17 cellular contexts compared by ENCODE assay signal in the genomic region with DNA sequence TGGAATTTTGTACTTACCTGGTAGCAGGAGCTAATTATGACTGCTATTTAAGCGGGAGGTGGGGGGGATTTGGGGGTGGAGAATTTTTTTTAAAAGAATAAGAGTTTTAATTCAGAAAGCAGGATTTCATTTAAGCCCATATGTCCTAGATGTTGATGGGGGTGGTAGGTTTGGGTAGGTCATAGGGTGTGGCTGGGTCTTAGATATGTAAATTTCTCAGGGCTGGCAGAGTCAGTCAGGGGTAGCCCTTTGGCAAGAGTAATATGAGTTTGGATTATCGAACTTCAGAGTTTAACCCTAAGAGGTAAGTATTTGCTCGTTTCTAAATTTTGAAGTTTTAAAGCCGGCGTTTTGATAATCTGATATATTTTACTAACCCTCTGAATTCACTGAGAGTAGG.
"Had no signal": no experiment of that assay in that cellular context is flagged by ENCODE, and none has a peak within 500 bp of the region (broad histone marks: within the 10 kb centered on the region; RNA-seq: fewer than 3 reads in every experiment).

No MANE protein-coding gene starts in this region.

- H3K9me3 Mint-ChIP-seq: natural killer cell had no signal

- FAIRE-seq: endothelial cell of umbilical vein had no signal

- H3K4me3 Mint-ChIP-seq: natural killer cell had no signal

- H3K27me3 Mint-ChIP-seq: progenitor cell of endocrine pancreas had no signal

- DNase-seq: activated CD4-positive, alpha-beta T cell treated with anti-CD3 and anti-CD28 coated beads for 4 hours; activated CD8-positive, alpha-beta memory T cell treated with anti-CD3 and anti-CD28 coated beads for 24 hours; activated effector memory CD4-positive, alpha-beta T cell treated with anti-CD3 and anti-CD28 coated beads, Interleukin-2, amount 50 U/mL, for 16 hours; effector CD4-positive, alpha-beta T cell; foreskin melanocyte; head of caudate nucleus; left cardiac atrium; mammary epithelial cell; natural killer cell; nucleus accumbens; right cardiac atrium; stimulated activated naive CD4-positive, alpha-beta T cell; T1000; upper lobe of right lung had no signal

- H3K4me1 ChIP-seq: upper lobe of right lung had no signal

- ATAC-seq: left cardiac atrium, natural killer cell, right cardiac atrium, upper lobe of right lung had no signal

- H3K27me3 ChIP-seq: upper lobe of right lung had no signal

- H3K4me3 ChIP-seq: coronary artery, upper lobe of right lung had no signal

- H3K9me3 ChIP-seq: upper lobe of right lung had no signal

- H3K27ac ChIP-seq: coronary artery, upper lobe of right lung had no signal
